ENCODE assay signal across 8 cellular contexts in genomic region chr12:49188916-49189367, GRCh38. TPM values are rescaled to one million over a fixed set of nuclear protein-coding genes. Genes with fewer than 3 reads are reported as not detected.
DNase-seq lines count a peak whose midpoint lies in the region; ATAC-seq and TF ChIP-seq lines count a peak whose summit lies in the region.

Gene TUBA1A (minus strand): TSS chr12:49189080. CDS start chr12:49188979, 101 bp downstream.

- H3K9me3 ChIP-seq in thoracic aorta: no peaks in the 10 kb centered on the region

- no peak for TF ChIP-seq CTCF in HFF-Myc (IDR thresholded peaks at IDR 0.05; ENCODE audit: low read depth, low read length, missing control alignments)
- no peak for TF ChIP-seq CTCF in omental fat pad (IDR thresholded peaks at IDR 0.05)
- no peak for TF ChIP-seq CTCF in thoracic aorta (IDR thresholded peaks at IDR 0.05)

- peak within 1 kb of the TSS; percentile 91 to 99 for H3K27ac ChIP-seq in thoracic aorta

- H3K27me3 ChIP-seq in thoracic aorta (replicated peaks; ENCODE audit: insufficient read depth): no peaks in the 10 kb centered on the region

- H3K4me3 ChIP-seq in HFF-Myc (replicated peaks; ENCODE audit: low read depth, low read length) (peak within 1 kb of the TSS; percentile 96), thoracic aorta (peak within 1 kb of the TSS; percentile 87)

- peak; percentile 93 to 95 for ATAC-seq in activated naive CD4-positive, alpha-beta T cell treated with anti-CD3 and anti-CD28 coated beads, Interleukin-2, amount 50 U/mL, for 72 hours
- peak; percentile 90 for ATAC-seq in omental fat pad (ENCODE audit: low FRiP score)
- ATAC-seq in thoracic aorta (ENCODE audit: insufficient number of reproducible peaks, low FRiP score, low read depth): peak; percentile 97

- no peaks in the 10 kb centered on the region for H3K9me3 Mint-ChIP-seq in activated naive CD4-positive, alpha-beta T cell treated with anti-CD3 and anti-CD28 coated beads, Interleukin-2, amount 50 U/mL, for 72 hours

- peaks cover 4 to 20% of the 10 kb centered on the region in 2 donors for H3K36me3 Mint-ChIP-seq in activated naive CD4-positive, alpha-beta T cell treated with anti-CD3 and anti-CD28 coated beads, Interleukin-2, amount 50 U/mL, for 72 hours

- peaks cover 19 to 20% of the 10 kb centered on the region in 2 donors for H3K4me1 ChIP-seq in thoracic aorta (ENCODE audit: control insufficient read depth in 1 of 2, low read depth in 2 of 2)

- peaks cover 12% of the 10 kb centered on the region for H3K36me3 ChIP-seq in thoracic aorta

- peak within 1 kb of the TSS; percentile 96 to 98 for H3K27ac Mint-ChIP-seq in activated naive CD4-positive, alpha-beta T cell treated with anti-CD3 and anti-CD28 coated beads, Interleukin-2, amount 50 U/mL, for 72 hours

- DNase-seq in GM04503 (ENCODE audit: low read depth) (peak; percentile 96), HFF-Myc (ENCODE audit: extremely low read depth, low read depth) (peak; percentile 97), NAMALWA (ENCODE audit: low spot score) (peak; percentile 100), SK-N-DZ (ENCODE audit: low spot score) (peak; percentile 100), glomerular endothelial cell (ENCODE audit: extremely low read depth, low read depth, low spot score) (peak; percentile 92), omental fat pad (ENCODE audit: low spot score) (peak; percentile 68), thoracic aorta (ENCODE audit: low spot score) (peak; percentile 89)
- DNase-seq in activated naive CD4-positive, alpha-beta T cell treated with anti-CD3 and anti-CD28 coated beads, Interleukin-2, amount 50 U/mL, for 72 hours (ENCODE audit: low spot score in 2 of 2): peak; percentile 90 to 93

RNA-seq across cellular contexts. Expression of gene TUBA1A, which starts in this region (rescaled TPM):
- polyA plus RNA-seq in SK-N-DZ (2014; cell fraction: cytosol; rRNA removed): 3,823 and 4,070 TPM in 2 replicates
- 973 and 1,840 TPM in 2 replicates for polyA plus RNA-seq in SK-N-DZ (2014; cell fraction: nucleus; rRNA removed)
- 100 to 1,000 TPM in 1 of 2 donors, 10 to 100 TPM in 1; 37.7 to 106 TPM for total RNA-seq in activated naive CD4-positive, alpha-beta T cell treated with anti-CD3 and anti-CD28 coated beads, Interleukin-2, amount 50 U/mL, for 72 hours
- total RNA-seq in glomerular endothelial cell (1,256 and 1,548 TPM in 2 replicates), omental fat pad (100 to 1,000 TPM; 145 to 210 (median 159) TPM), thoracic aorta (100 to 1,000 TPM; 107 to 259 TPM)

Comparison
In these comparisons a context has a peak if more than half of its experiments do, and no peak if none do; other contexts are left out.
1. Peak in every context shown above with its lines: DNase-seq, ATAC-seq, H3K4me3 ChIP-seq and H3K27ac ChIP-seq.